Comparison of ENCODE assay signal across 25 cellular contexts in genomic region chr15:73915085-73915484, GRCh38. TPM values are rescaled to one million over a fixed set of nuclear protein-coding genes. Genes with fewer than 3 reads are reported as not detected.
"Had no signal": no experiment of that assay in that cellular context is flagged by ENCODE, and none has a peak within 500 bp of the region (broad histone marks: within the 10 kb centered on the region; RNA-seq: fewer than 3 reads in every experiment).

No MANE protein-coding gene starts in this region.

- H3K27me3 Mint-ChIP-seq: activated naive CD8-positive, alpha-beta T cell; effector memory CD8-positive, alpha-beta T cell; progenitor cell of endocrine pancreas had no signal

- H3K9me3 Mint-ChIP-seq: effector memory CD8-positive, alpha-beta T cell had no signal

- H3K27me3 ChIP-seq: brain microvascular endothelial cell, heart left ventricle, right atrium auricular region, thyroid gland, vagina had no signal

- DNase-seq: activated CD4-positive, alpha-beta T cell treated with anti-CD3 and anti-CD28 coated beads, Interleukin-2, amount 50 U/mL, for 4 hours; activated CD4-positive, CD25-positive, alpha-beta regulatory T cell treated with anti-CD3 and anti-CD28 coated beads, Interleukin-2, amount 50 U/mL, for 72 hours; activated CD8-positive, alpha-beta memory T cell treated with anti-CD3 and anti-CD28 coated beads, Interleukin-2, amount 50 U/mL, for 4 hours; activated gamma-delta T cell; activated T-cell treated with anti-CD3 and anti-CD28 coated beads, Interleukin-2, amount 50 U/mL, for 48 hours; anterior cingulate cortex; brain microvascular endothelial cell; effector memory CD8-positive, alpha-beta T cell; gastrocnemius medialis; heart left ventricle; immature natural killer cell; mesendoderm; nephron progenitor cell; occipital lobe; stimulated activated CD4-positive, alpha-beta T cell treated with anti-CD3 and anti-CD28 coated beads, Interleukin-2, amount 100 ng/mL, for 48 hours; stimulated activated naive B cell treated with anti-CD40 and anti-IgM and Interleukin-4, amounts not matched to agents 10 μg/mL and 1 μg/mL and 100 μg/mL, for 72 hours; T1000; thyroid gland had no signal

- H3K4me3 Mint-ChIP-seq: activated naive CD8-positive, alpha-beta T cell; dendritic cell treated with granulocyte-macrophage colony-stimulating factor and Interleukin-4, amounts not matched to agents 40 ng/mL and 50 ng/mL, for 4 days; effector memory CD8-positive, alpha-beta T cell; nephron progenitor cell; stimulated activated naive B cell treated with anti-CD40 and anti-IgM and Interleukin-4, amounts not matched to agents 10 μg/mL and 1 μg/mL and 100 μg/mL, for 72 hours had no signal

- H3K4me1 Mint-ChIP-seq: stimulated activated naive B cell treated with anti-CD40 and anti-IgM and Interleukin-4, amounts not matched to agents 10 μg/mL and 1 μg/mL and 100 μg/mL, for 72 hours had no signal

- H3K27ac Mint-ChIP-seq: activated naive CD8-positive, alpha-beta T cell; dendritic cell treated with granulocyte-macrophage colony-stimulating factor and Interleukin-4, amounts not matched to agents 40 ng/mL and 50 ng/mL, for 4 days; nephron progenitor cell; progenitor cell of endocrine pancreas; stimulated activated naive B cell treated with anti-CD40 and anti-IgM and Interleukin-4, amounts not matched to agents 10 μg/mL and 1 μg/mL and 100 μg/mL, for 72 hours had no signal

- H3K36me3 Mint-ChIP-seq: immature natural killer cell had no signal

- H3K36me3 ChIP-seq: gastrocnemius medialis, heart left ventricle, right atrium auricular region, thyroid gland, vagina had no signal

- H3K4me3 ChIP-seq: gastrocnemius medialis, heart left ventricle, right atrium auricular region, thyroid gland, vagina had no signal

- ATAC-seq: gastrocnemius medialis; stimulated activated naive B cell treated with anti-CD40 and anti-IgM and Interleukin-4, amounts not matched to agents 10 μg/mL and 1 μg/mL and 100 μg/mL, for 72 hours had no signal

RNA-seq across cellular contexts. Expression of gene TBC1D21, which starts 41.7 kb away (rescaled TPM):
- total RNA-seq: gastrocnemius medialis, heart left ventricle, lower leg skin, occipital lobe, progenitor cell of endocrine pancreas, right atrium auricular region, skeletal muscle tissue, thyroid gland, vagina had no signal
